23 cellular contexts compared by ENCODE assay signal in the genomic region with DNA sequence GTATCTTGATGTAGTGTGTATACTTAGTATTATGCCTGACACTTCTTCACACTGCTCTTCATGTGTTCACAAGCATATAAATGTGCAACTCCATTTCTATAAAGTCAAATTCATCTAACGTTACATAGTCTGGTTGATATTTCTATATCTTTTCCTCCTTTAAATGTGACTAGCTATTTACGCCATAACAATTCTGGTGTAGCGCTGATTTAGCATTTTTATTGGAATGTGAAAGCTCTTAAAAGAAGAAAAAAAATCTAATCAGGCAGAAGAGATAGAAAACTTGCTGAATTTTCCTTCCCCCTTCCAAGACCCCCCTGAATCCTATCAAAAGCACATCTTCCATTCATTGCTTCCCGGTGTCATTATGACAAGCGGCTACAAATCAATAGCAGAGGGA.
DNase-seq lines count a peak whose midpoint lies in the region; ATAC-seq, FAIRE-seq and TF ChIP-seq lines count a peak whose summit lies in the region.
"Had no signal": no experiment of that assay in that cellular context is flagged by ENCODE, and none has a peak within 500 bp of the region (broad histone marks: within the 10 kb centered on the region; RNA-seq: fewer than 3 reads in every experiment).

No MANE protein-coding gene starts in this region.

- WGBS in A549 (ENCODE audit: missing lambda C conversion rate) = 84% methylated on average over 5 of the region's 5 CpGs
- WGBS in K562 (ENCODE audit: insufficient coverage, low coverage, missing lambda C conversion rate) = 48% methylated on average over 5 of the region's 5 CpGs

- no peaks in the 10 kb centered on the region for H3K9me3 ChIP-seq in A549
- H3K9me3 ChIP-seq in K562 (replicated peaks; ENCODE audit: control insufficient read depth, insufficient read depth, low read depth, low read length) = no peaks in the 10 kb centered on the region
- no peaks in the 10 kb centered on the region for H3K9me3 ChIP-seq in colonic mucosa
- H3K9me3 ChIP-seq: BLaER1 treated with 17β-estradiol and CSF1 and Interleukin-3, amounts not matched to agents 10 nM and 100 nM; Caco-2 had no signal

- H3K36me3 Mint-ChIP-seq in mesothelial cell of epicardium = no peaks in the 10 kb centered on the region
- H3K36me3 Mint-ChIP-seq: CD8-positive, alpha-beta T cell had no signal

- in situ Hi-C loops in K562 (cut with MboI) = no loop called here

- no peaks in the 10 kb centered on the region for H3K27me3 Mint-ChIP-seq in mesothelial cell of epicardium (ENCODE audit: low read depth)
- H3K27me3 Mint-ChIP-seq: B cell; CD4-positive, alpha-beta T cell had no signal

- no TSS peak for BruUV-seq in K562 (replicated peaks; lab: Mats Ljungman, UMichigan)

- H3K27ac Mint-ChIP-seq in mesothelial cell of epicardium = no peak overlapping the region
- H3K27ac Mint-ChIP-seq: B cell; CD4-positive, alpha-beta T cell; CD8-positive, alpha-beta T cell had no signal

- H3K9ac ChIP-seq in K562 (ENCODE audit: insufficient read depth in 1 of 2, low read depth in 2 of 2, low read length in 2 of 2) (no peak overlapping the region), colonic mucosa (ENCODE audit: low read depth in 2 of 2, low read length in 2 of 2) (no peak overlapping the region)
- H3K9ac ChIP-seq: BLaER1 treated with 17β-estradiol and CSF1 and Interleukin-3, amounts not matched to agents 10 nM and 100 nM had no signal

- H3K4me2 ChIP-seq in A549 = no peak overlapping the region
- no peak overlapping the region for H3K4me2 ChIP-seq in K562 (ENCODE audit: insufficient read depth, low read length)
- H3K4me2 ChIP-seq: BLaER1 treated with 17β-estradiol and CSF1 and Interleukin-3, amounts not matched to agents 10 nM and 100 nM had no signal

- H3K27me3 ChIP-seq in K562 (ENCODE audit: control insufficient read depth in 2 of 2, insufficient read depth in 2 of 2, low read length in 2 of 2) (no peaks in the 10 kb centered on the region), colonic mucosa (no peaks in the 10 kb centered on the region)
- H3K27me3 ChIP-seq: BLaER1 treated with 17β-estradiol and CSF1 and Interleukin-3, amounts not matched to agents 10 nM and 100 nM had no signal

- FAIRE-seq in A549 (lab: Jason Lieb, UNC) (no peak), GM12891 (lab: Jason Lieb, UNC) (peak; percentile 13), HTR-8/SVneo (lab: Jason Lieb, UNC) (peak; percentile 83), K562 (lab: Jason Lieb, UNC) (no peak)
- FAIRE-seq: A204.1, D721Med, G401.6, GM19239 had no signal

- no peaks in the 10 kb centered on the region for H4K20me1 ChIP-seq in K562 (replicated peaks; ENCODE audit: control insufficient read depth, insufficient read depth, low read length)
- H4K20me1 ChIP-seq: BLaER1 treated with 17β-estradiol and CSF1 and Interleukin-3, amounts not matched to agents 10 nM and 100 nM had no signal

- intact Hi-C loops in K562 (cut with micrococcal nuclease) = no loop called here
- intact Hi-C loops in colonic mucosa (cut with DNase I) = no loop called here

- no peak overlapping the region for H3K27ac ChIP-seq in A549
- H3K27ac ChIP-seq in K562 (ENCODE audit: extremely low read depth, low read depth, low read length) = no peak overlapping the region
- no peak overlapping the region for H3K27ac ChIP-seq in colonic mucosa
- H3K27ac ChIP-seq: BLaER1 treated with 17β-estradiol and CSF1 and Interleukin-3, amounts not matched to agents 10 nM and 100 nM; C4-2B had no signal

- H3K4me1 ChIP-seq in A549 (no peaks in the 10 kb centered on the region), K562 (replicated peaks in 1 of 2; ENCODE audit: control insufficient read depth in 2 of 2, insufficient read depth in 2 of 2, low read length in 2 of 2) (no peaks in the 10 kb centered on the region), colonic mucosa (no peaks in the 10 kb centered on the region)
- H3K4me1 ChIP-seq: BLaER1 treated with 17β-estradiol and CSF1 and Interleukin-3, amounts not matched to agents 10 nM and 100 nM; Caco-2 had no signal

- H3K36me3 ChIP-seq in K562 (ENCODE audit: control insufficient read depth, insufficient read depth, low read length) (no peaks in the 10 kb centered on the region), colonic mucosa (no peaks in the 10 kb centered on the region)
- H3K36me3 ChIP-seq: BLaER1 treated with 17β-estradiol and CSF1 and Interleukin-3, amounts not matched to agents 10 nM and 100 nM had no signal

- TF ChIP-seq RAD21 in A549 (conservative IDR thresholded peaks at IDR 0.05 in 1 of 2, IDR thresholded peaks at IDR 0.05 in 1 of 2) (no peak), K562 (CRISPR knock-in tag; conservative IDR thresholded peaks at IDR 0.05 in 1 of 2, IDR thresholded peaks at IDR 0.05 in 1 of 2) (no peak)

- H3K9me1 ChIP-seq in K562 (ENCODE audit: control insufficient read depth, insufficient read depth, low read length) = no peaks in the 10 kb centered on the region

- no peak overlapping the region for H2AFZ ChIP-seq in K562 (ENCODE audit: low read depth, low read length)

- TF ChIP-seq CTCF in A549 (IDR thresholded peaks at IDR 0.05) (no peak), K562 (IDR thresholded peaks at IDR 0.05 in 2 of 3, conservative IDR thresholded peaks at IDR 0.05 in 1 of 3; ENCODE audit: insufficient read depth in 2 of 3, low read depth in 1 of 3, low read length in 3 of 3) (no peak), GM20000 (IDR thresholded peaks at IDR 0.05; ENCODE audit: extremely low read depth, missing control alignments) (no peak), colonic mucosa (IDR thresholded peaks at IDR 0.05) (no peak), mesothelial cell of epicardium (IDR thresholded peaks at IDR 0.05; ENCODE audit: unreplicated experiment) (no peak)

- no peak for DNase-seq in A549 (ENCODE audit: low read depth in 1 of 2, low spot score in 1 of 2)
- DNase-seq in GM12891 (ENCODE audit: insufficient read length, low spot score) = no peak
- no peak for DNase-seq in HTR-8/SVneo (ENCODE audit: insufficient read length, low spot score)
- DNase-seq in K562 (ENCODE audit: extremely low read depth in 1 of 4, low spot score in 3 of 4) = no peak
- DNase-seq in GM20000 (ENCODE audit: low spot score) = no peak
- DNase-seq in colonic mucosa = no peak
- DNase-seq in mesothelial cell of epicardium (ENCODE audit: low spot score in 2 of 2, unreplicated experiment in 2 of 2) = no peak
- DNase-seq in NCI-H1930 (lab: John Stamatoyannopoulos, UW) = no peak
- DNase-seq: 8988T; AML-193; Caco-2; Calu3; CD4-positive, alpha-beta T cell; CD8-positive, alpha-beta T cell; DMS79 treated with DMSO at 0.1 percent for 48 hours; GF-D8 had no signal

- ATAC-seq in A549 (no peak), K562 (no peak)
- ATAC-seq: CD8-positive, alpha-beta T cell had no signal

- no peak overlapping the region for H3K4me3 ChIP-seq in A549
- no peak overlapping the region for H3K4me3 ChIP-seq in K562
- H3K4me3 ChIP-seq in colonic mucosa = no peak overlapping the region
- H3K4me3 ChIP-seq: BLaER1 treated with 17β-estradiol and CSF1 and Interleukin-3, amounts not matched to agents 10 nM and 100 nM had no signal

- H3K4me1 Mint-ChIP-seq in mesothelial cell of epicardium = peaks cover 6% of the 10 kb centered on the region
- H3K4me1 Mint-ChIP-seq: B cell had no signal

- no peak for TF ChIP-seq POLR2A in A549 (IDR thresholded peaks at IDR 0.05; ENCODE audit: low read length)
- TF ChIP-seq POLR2A in GM12891 (IDR thresholded peaks at IDR 0.05; ENCODE audit: low read depth, low read length) = no peak
- no peak for TF ChIP-seq POLR2A in K562 (conservative IDR thresholded peaks at IDR 0.05)

- H3K4me3 Mint-ChIP-seq in mesothelial cell of epicardium = no peak overlapping the region
- H3K4me3 Mint-ChIP-seq: B cell; CD4-positive, alpha-beta T cell; CD8-positive, alpha-beta T cell had no signal

- CTCF ChIA-PET in A549 (lab: Yijun Ruan, JAX) = interaction anchor here (1.0 to 4.9 kb wide), 2 partner anchors 31 to 346 kb away, joined by 4 to 18 read pairs; no protein-coding TSS in a partner anchor
- CTCF ChIA-PET in K562 (lab: Yijun Ruan, JAX; ENCODE audit: low intra/inter-chr PET ratio) = no interaction called here

- no peaks in the 10 kb centered on the region for H3K9me3 Mint-ChIP-seq in mesothelial cell of epicardium
- H3K9me3 Mint-ChIP-seq: CD4-positive, alpha-beta T cell; CD8-positive, alpha-beta T cell had no signal

- H3K79me2 ChIP-seq in K562 (ENCODE audit: control insufficient read depth, insufficient read depth, low read length) = no peaks in the 10 kb centered on the region

- TF ChIP-seq EP300 in A549 (IDR thresholded peaks at IDR 0.05) (no peak), K562 (IDR thresholded peaks at IDR 0.05; ENCODE audit: low read length) (no peak)

- POLR2A ChIA-PET in A549 (lab: Yijun Ruan, JAX) (no interaction called here), K562 (lab: Yijun Ruan, JAX) (no interaction called here)

TF ChIP-seq in A549, 52 proteins besides CTCF, POLR2A, EP300 and RAD21:
- TF ChIP-seq MAFK (IDR thresholded peaks at IDR 0.05; ENCODE audit: partially characterized antibody) (peak; percentile 73), FOSB (CRISPR knock-in tag; IDR thresholded peaks at IDR 0.05) (no peak)

TF ChIP-seq in GM12891, 5 proteins besides CTCF, POLR2A, EP300 and RAD21:
- no peak for TF ChIP-seq TAF1 (IDR thresholded peaks at IDR 0.05; ENCODE audit: low read depth, low read length)

TF ChIP-seq in K562, 482 proteins besides CTCF, POLR2A, EP300 and RAD21:
- peak; percentile 42 for TF ChIP-seq ZNF316 (IDR thresholded peaks at IDR 0.05)
- peak; percentile 11; the same call in 1 of the 2 replicates for TF ChIP-seq C11orf30 (IDR thresholded peaks at IDR 0.05; ENCODE audit: low read depth)
- TF ChIP-seq MCM2 (IDR thresholded peaks at IDR 0.05; ENCODE audit: low read depth) = no peak
- no peak for TF ChIP-seq ZNF212 (CRISPR knock-in tag; IDR thresholded peaks at IDR 0.05)

Comparison
In these comparisons a context has a peak if more than half of its experiments do, and no peak if none do; other contexts are left out.
1. Of the 35 proteins assayed by ChIP-seq in both K562 and A549: peak only in K562: none; only in A549: MAFK; in both: none; in neither: 34.